ENCODE assay signal across 14 cellular contexts in genomic region chr3:62632510-62633294, GRCh38.
A peak's percentile ranks its signal among the peaks of the same experiment; 100 is the strongest.
DNase-seq lines count a peak whose midpoint lies in the region; ATAC-seq and TF ChIP-seq lines count a peak whose summit lies in the region.
"Had no signal": no experiment of that assay in that cellular context is flagged by ENCODE, and none has a peak within 500 bp of the region (broad histone marks: within the 10 kb centered on the region; RNA-seq: fewer than 3 reads in every experiment).

No MANE protein-coding gene starts in this region.

- H3K79me2 ChIP-seq in GM23338 (replicated peaks; ENCODE audit: insufficient read depth) (no peaks in the 10 kb centered on the region), SK-N-SH (ENCODE audit: insufficient read depth) (no peaks in the 10 kb centered on the region)

- H3K4me3 ChIP-seq in BJ (ENCODE audit: low read depth, low read length) (no peak overlapping the region), GM23338 (no peak overlapping the region), SK-N-SH (ENCODE audit: low read depth in 2 of 2, low read length in 1 of 2) (no peak overlapping the region)
- H3K4me3 ChIP-seq: lung had no signal

- no peaks in the 10 kb centered on the region; the same call in 2 of the 3 replicates for H3K4me1 Mint-ChIP-seq in GM23338

- peaks cover 9% of the 10 kb centered on the region; the same call in 1 of the 2 replicates for H3K4me1 ChIP-seq in GM23338 (ENCODE audit: insufficient read depth)
- no peaks in the 10 kb centered on the region for H3K4me1 ChIP-seq in SK-N-SH (ENCODE audit: control insufficient read depth in 1 of 2, insufficient read depth in 2 of 2, low read depth in 1 of 2, low read length in 1 of 2)

- peak; percentile 63 for ATAC-seq in GM23338
- ATAC-seq in GM18498 (IDR thresholded peaks at IDR 0.05; ENCODE audit: unreplicated experiment), result no peak
- ATAC-seq in HG02623 (IDR thresholded peaks at IDR 0.05; ENCODE audit: unreplicated experiment), result no peak
- ATAC-seq: activated CD8-positive, alpha-beta T cell treated with anti-CD3 and anti-CD28 coated beads, Interleukin-2, amount 10 ng/mL, durations not matched to agents 7 days and 5 days had no signal

- no peaks in the 10 kb centered on the region for H3K27me3 Mint-ChIP-seq in GM23338 (ENCODE audit: insufficient read depth, low read depth, poor library complexity)
- H3K27me3 Mint-ChIP-seq: brain had no signal

- DNase-seq in BJ (ENCODE audit: low read depth) (no peak), GM23338 (ENCODE audit: low spot score) (peak; percentile 37), SK-N-SH (no peak), iPS-NIHi7 (ENCODE audit: extremely low spot score) (peak; percentile 31), mucosa of gallbladder (ENCODE audit: low spot score) (no peak)
- DNase-seq: activated CD8-positive, alpha-beta T cell treated with anti-CD3 and anti-CD28 coated beads, Interleukin-2, amount 10 ng/mL, durations not matched to agents 7 days and 5 days; activated effector memory CD4-positive, alpha-beta T cell treated with anti-CD3 and anti-CD28 coated beads, Interleukin-2, amount 50 U/mL, for 16 hours; hippocampal formation; NCI-H2227 treated with DMSO at 0.1 percent for 48 hours; T-helper 9 cell had no signal

- no peaks in the 10 kb centered on the region for H3K9me3 Mint-ChIP-seq in GM23338
- H3K9me3 Mint-ChIP-seq: brain had no signal

- H3K4me2 ChIP-seq in GM23338 (no peak overlapping the region), SK-N-SH (no peak overlapping the region)

- TF ChIP-seq EP300 in SK-N-SH (IDR thresholded peaks at IDR 0.05; ENCODE audit: borderline replicate concordance in 1 of 2, low read depth in 1 of 2, low read length in 1 of 2), result no peak

- WGBS in SK-N-SH (ENCODE audit: low lambda C conversion rate), result 71% methylated on average over 11 of the region's 11 CpGs

- no peak overlapping the region for H3K27ac Mint-ChIP-seq in GM23338
- H3K27ac Mint-ChIP-seq: activated CD8-positive, alpha-beta T cell treated with anti-CD3 and anti-CD28 coated beads, Interleukin-2, amount 10 ng/mL, durations not matched to agents 7 days and 5 days; brain had no signal

- CTCF ChIA-PET in BJ (lab: Yijun Ruan, JAX) (interaction anchor here (1.2 kb wide), 1 partner anchor 10 kb away, joined by 3 read pairs; no protein-coding TSS in a partner anchor), SK-N-SH (lab: Yijun Ruan, JAX) (interaction anchor here (1.0 to 2.2 kb wide), 2 partner anchors 562 to 599 kb away, joined by 3 to 6 read pairs; no protein-coding TSS in a partner anchor)

- H3K9ac ChIP-seq in SK-N-SH, result no peak overlapping the region

- POLR2A ChIA-PET in BJ (lab: Charles Lee), result no interaction called here
- POLR2A ChIA-PET in SK-N-SH (lab: Yijun Ruan, JAX), result no interaction called here

- H3K9me2 ChIP-seq in GM23338 (ENCODE audit: insufficient read depth) (no peaks in the 10 kb centered on the region), SK-N-SH (no peaks in the 10 kb centered on the region)

- H3K36me3 Mint-ChIP-seq in GM23338 (ENCODE audit: low read depth), result no peaks in the 10 kb centered on the region
- H3K36me3 Mint-ChIP-seq: brain had no signal

- H3K4me3 Mint-ChIP-seq in GM23338, result no peak overlapping the region
- H3K4me3 Mint-ChIP-seq: activated CD8-positive, alpha-beta T cell treated with anti-CD3 and anti-CD28 coated beads, Interleukin-2, amount 10 ng/mL, durations not matched to agents 7 days and 5 days; brain had no signal

- H2AFZ ChIP-seq in GM23338 (no peak overlapping the region), SK-N-SH (ENCODE audit: low read depth) (no peak overlapping the region)

- 0 out of 2 replicates have a peak, but pooled peaks have one; percentile 7 for TF ChIP-seq RAD21 in SK-N-SH (IDR thresholded peaks at IDR 0.05; ENCODE audit: low read length)

- H3K27ac ChIP-seq in GM23338 (ENCODE audit: low read depth), result no peak overlapping the region
- no peak overlapping the region for H3K27ac ChIP-seq in SK-N-SH (ENCODE audit: low read depth in 2 of 2, low read length in 1 of 2)

- TF ChIP-seq CTCF in BJ (IDR thresholded peaks at IDR 0.05; ENCODE audit: insufficient read depth, low read depth, low read length), result peak; percentile 33; the same call in 1 of the 2 replicates
- peak; percentile 44 to 59 for TF ChIP-seq CTCF in GM23338 (conservative IDR thresholded peaks at IDR 0.05; ENCODE audit: low read depth in 2 of 2)
- peak; percentile 14 for TF ChIP-seq CTCF in SK-N-SH (IDR thresholded peaks at IDR 0.05)

- H3K36me3 ChIP-seq in BJ (ENCODE audit: control insufficient read depth, insufficient read depth, low read length) (no peaks in the 10 kb centered on the region), GM23338 (ENCODE audit: insufficient read depth) (no peaks in the 10 kb centered on the region), SK-N-SH (replicated peaks in 1 of 2; ENCODE audit: control insufficient read depth in 1 of 2, insufficient read depth in 2 of 2, low read length in 1 of 2) (no peaks in the 10 kb centered on the region)

- no peaks in the 10 kb centered on the region for H3K9me3 ChIP-seq in SK-N-SH

- H4K20me1 ChIP-seq in GM23338 (replicated peaks; ENCODE audit: insufficient read depth) (no peaks in the 10 kb centered on the region), SK-N-SH (ENCODE audit: insufficient read depth) (no peaks in the 10 kb centered on the region)

- H3K27me3 ChIP-seq in BJ (ENCODE audit: control insufficient read depth, insufficient read depth, low read length) (peaks cover 6% of the 10 kb centered on the region), GM23338 (ENCODE audit: insufficient read depth) (no peaks in the 10 kb centered on the region), SK-N-SH (ENCODE audit: insufficient read depth) (no peaks in the 10 kb centered on the region)

- H3F3A ChIP-seq in GM23338 (replicated peaks; ENCODE audit: low read depth), result no peaks in the 10 kb centered on the region
- no peaks in the 10 kb centered on the region for H3F3A ChIP-seq in SK-N-SH (replicated peaks; ENCODE audit: insufficient read depth)

TF ChIP-seq in GM23338, 12 proteins besides CTCF, POLR2A, EP300 and RAD21 (continues in another document):
- TF ChIP-seq STAT1 (IDR thresholded peaks at IDR 0.05; ENCODE audit: unreplicated experiment) (no peak), JUNB (IDR thresholded peaks at IDR 0.05; ENCODE audit: unreplicated experiment) (no peak), REST (IDR thresholded peaks at IDR 0.05; ENCODE audit: unreplicated experiment) (no peak), EZH2phosphoT487 (IDR thresholded peaks at IDR 0.05; ENCODE audit: unreplicated experiment) (no peak), POLR2AphosphoS5 (IDR thresholded peaks at IDR 0.05; ENCODE audit: low read depth) (no peak)

TF ChIP-seq in SK-N-SH, 30 proteins besides CTCF, POLR2A, EP300 and RAD21:
- no peak for TF ChIP-seq SIN3A (IDR thresholded peaks at IDR 0.05; ENCODE audit: borderline replicate concordance, low read depth, low read length)
- TF ChIP-seq MXI1 (IDR thresholded peaks at IDR 0.05; ENCODE audit: low read depth, low read length), result no peak
- no peak for TF ChIP-seq POLR2AphosphoS5 (IDR thresholded peaks at IDR 0.05; ENCODE audit: low read depth, low read length)
- TF ChIP-seq NFIC (IDR thresholded peaks at IDR 0.05; ENCODE audit: borderline replicate concordance), result no peak
- no peak for TF ChIP-seq REST (IDR thresholded peaks at IDR 0.05; ENCODE audit: low read depth, low read length)
- TF ChIP-seq FOSL2 (IDR thresholded peaks at IDR 0.05; ENCODE audit: borderline replicate concordance, low read depth), result no peak
- no peak for TF ChIP-seq EZH2phosphoT487 (IDR thresholded peaks at IDR 0.05; ENCODE audit: borderline replicate concordance, low read depth)
- no peak for TF ChIP-seq GATA2 (CRISPR knock-in tag; IDR thresholded peaks at IDR 0.05)
- no peak for TF ChIP-seq RFX5 (IDR thresholded peaks at IDR 0.05; ENCODE audit: low read length)
TF ChIP-seq in SK-N-SH: peak in this region for 0.

Comparison
In these comparisons a context has a peak if more than half of its experiments do, and no peak if none do; other contexts are left out.
1. DNase-seq: peak in GM23338 (single experiment) and iPS-NIHi7 (single experiment); none in BJ (single experiment), SK-N-SH (single experiment) and mucosa of gallbladder (single experiment).
2. Peak in every context shown above with its lines, with median percentiles within 50 percentile points of each other: CTCF ChIP-seq.